8 cellular contexts compared by ENCODE assay signal in genomic region chr17:44775838-44776621, GRCh38. TPM values are rescaled to one million over a fixed set of nuclear protein-coding genes. Genes with fewer than 3 reads are reported as not detected.
DNase-seq lines count a peak whose midpoint lies in the region; ATAC-seq and TF ChIP-seq lines count a peak whose summit lies in the region.

No MANE protein-coding gene starts in this region.

- H3K27me3 ChIP-seq in psoas muscle (ENCODE audit: insufficient read depth in 3 of 3, low read length in 2 of 3): peaks cover 0 to 20% (median 0%) of the 10 kb centered on the region in 3 donors

- no peak for TF ChIP-seq CTCF in WTC11 (IDR thresholded peaks at IDR 0.05)
- no peak for TF ChIP-seq CTCF in glutamatergic neuron (IDR thresholded peaks at IDR 0.05; ENCODE audit: partially characterized antibody, unreplicated experiment)
- no peak for TF ChIP-seq CTCF in psoas muscle (IDR thresholded peaks at IDR 0.05)

- no peak overlapping the region for H3K27ac Mint-ChIP-seq in WTC11
- H3K27ac Mint-ChIP-seq in glutamatergic neuron (ENCODE audit: unreplicated experiment): no peak overlapping the region

- H3K4me3 Mint-ChIP-seq in WTC11: peak overlapping the region; percentile 76
- peak overlapping the region; percentile 34 for H3K4me3 Mint-ChIP-seq in glutamatergic neuron (ENCODE audit: unreplicated experiment)

- ATAC-seq in GM18502 (IDR thresholded peaks at IDR 0.05; ENCODE audit: poor library complexity, unreplicated experiment) (peak; percentile 11), HG02943 (IDR thresholded peaks at IDR 0.05; ENCODE audit: low read depth, unreplicated experiment) (peak; percentile 13), WTC11 (peak; percentile 27), psoas muscle (peak in 1 of 4 donors; percentile 1)

- H3K4me1 Mint-ChIP-seq in WTC11 (peaks cover 23% of the 10 kb centered on the region), glutamatergic neuron (ENCODE audit: low read depth, unreplicated experiment) (peaks cover 10% of the 10 kb centered on the region)

- H3K36me3 ChIP-seq in psoas muscle (ENCODE audit: insufficient read depth in 1 of 2, low read depth in 1 of 2): no peaks in the 10 kb centered on the region

- peak overlapping the region; percentile 66 for H3K4me3 ChIP-seq in psoas muscle

- WGBS in psoas muscle, 3 donors: 10 to 12% (median 12%) methylated on average over 42 to 43 of the region's 43 CpGs

- peaks cover 22% of the 10 kb centered on the region for H3K27me3 Mint-ChIP-seq in WTC11 (ENCODE audit: low read depth)
- H3K27me3 Mint-ChIP-seq in glutamatergic neuron (ENCODE audit: unreplicated experiment): peaks cover 19% of the 10 kb centered on the region

- intact Hi-C loops in psoas muscle (cut with DNase I): loop anchor here (1.0 to 10.0 kb wide), 6 partner anchors 89 to 359 kb away; partner anchors contain the start of genes PLCD3 (in 2 of the 2) and ACBD4 (in 1 of the 2)

- H3K9me3 Mint-ChIP-seq in WTC11 (no peaks in the 10 kb centered on the region), glutamatergic neuron (ENCODE audit: unreplicated experiment) (peaks cover 21% of the 10 kb centered on the region)

- DNase-seq in WTC11 (ENCODE audit: low spot score): no peak
- no peak for DNase-seq in glutamatergic neuron
- DNase-seq in psoas muscle: no peak
- no peak for DNase-seq in activated gamma-delta T cell treated with Interleukin-2 at 50 U/mL for 16 hours
- DNase-seq in stimulated activated naive CD4-positive, alpha-beta T cell treated with Interleukin-2 at 50 U/mL for 16 hours (lab: John Stamatoyannopoulos, UW): no peak
- DNase-seq in activated CD4-positive, alpha-beta T cell treated with anti-CD3 and anti-CD28 coated beads, Interleukin-2, amount 50 U/mL, for 4 hours: no peak

- CTCF ChIA-PET in WTC11 (lab: Charles Lee): interaction anchor here (0.6 to 6.2 kb wide), 40 partner anchors 8 to 385 kb away, joined by 3 to 103 read pairs (median 4); partner anchors contain the start of genes ACBD4, DBF4B, EFTUD2 and HEXIM1

- peaks cover 14% of the 10 kb centered on the region for H3K4me1 ChIP-seq in psoas muscle

- H3K9me3 ChIP-seq in psoas muscle: no peaks in the 10 kb centered on the region

- H3K27ac ChIP-seq in psoas muscle: no peak overlapping the region

- H3K36me3 Mint-ChIP-seq in WTC11: no peaks in the 10 kb centered on the region
- no peaks in the 10 kb centered on the region for H3K36me3 Mint-ChIP-seq in glutamatergic neuron (ENCODE audit: unreplicated experiment)

- POLR2A ChIA-PET in WTC11 (lab: Charles Lee): interaction anchor here (0.6 to 1.1 kb wide), 8 partner anchors 35 to 245 kb away, joined by 3 to 9 read pairs (median 4); no protein-coding TSS in a partner anchor

TF ChIP-seq in WTC11, 78 proteins besides CTCF, POLR2A, EP300 and RAD21:
- peak; percentile 59; the same call in 1 of the 2 replicates for TF ChIP-seq SP1 (CRISPR knock-in tag; conservative IDR thresholded peaks at IDR 0.05)
- TF ChIP-seq CBFB (CRISPR knock-in tag; IDR thresholded peaks at IDR 0.05; ENCODE audit: low read depth): no peak

RNA-seq across cellular contexts. Expression of gene ADAM11, which starts 17.2 kb away (rescaled TPM):
- total RNA-seq in WTC11 (2021) (3.0 to 4.1 TPM (median 3.2 TPM) in 3 replicates), glutamatergic neuron (ENCODE audit: unreplicated experiment) (396 TPM), psoas muscle (under 1 TPM in 2 of 4 donors, not detected in 2; 0.15 to 0.26 TPM)
- polyA plus RNA-seq in psoas muscle: under 1 TPM; 0.03 to 0.21 (median 0.05) TPM

RNA-seq across cellular contexts. Expression of gene GJC1, which starts 54.1 kb away (rescaled TPM):
- total RNA-seq in WTC11 (2021) (102 to 107 TPM (median 104 TPM) in 3 replicates), glutamatergic neuron (ENCODE audit: unreplicated experiment) (60.9 TPM), psoas muscle (1 to 10 TPM; 4.7 to 7.9 (median 5.7) TPM)
- polyA plus RNA-seq in psoas muscle: 1 to 10 TPM; 2.2 to 2.7 (median 2.5) TPM

Comparison
In these comparisons a context has a peak if more than half of its experiments do, and no peak if none do; other contexts are left out.
1. RNA of gene ADAM11, which starts 17.2 kb away (total RNA-seq): 396 TPM in glutamatergic neuron (single experiment); 3.0 to 4.1 TPM in WTC11 and 0.15 to 0.26 TPM in psoas muscle; every median in the first group is over 10 times any median in the second.